In the genomic region with DNA sequence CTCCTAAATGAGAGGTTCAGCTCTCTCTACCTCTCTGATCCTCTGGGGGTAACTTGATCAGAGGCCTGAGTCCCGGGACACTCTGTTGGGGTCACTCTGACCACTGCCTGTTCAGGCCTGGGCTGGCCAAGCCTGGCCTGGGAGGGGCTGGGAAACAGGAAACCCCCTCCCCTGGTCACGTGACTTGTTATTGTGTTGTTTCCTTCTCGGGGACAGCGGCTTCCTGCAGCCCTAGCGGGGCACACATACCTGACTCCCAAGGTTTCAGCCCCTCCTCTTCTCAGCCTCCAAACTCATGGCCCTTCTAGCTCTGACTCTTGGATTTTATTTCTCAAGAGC, we compare ENCODE assay signal across 9 cellular contexts. TPM values are rescaled to one million over a fixed set of nuclear protein-coding genes. Genes with fewer than 3 reads are reported as not detected.
DNase-seq lines count a peak whose midpoint lies in the region; ATAC-seq and TF ChIP-seq lines count a peak whose summit lies in the region.
"Had no signal": no experiment of that assay in that cellular context is flagged by ENCODE, and none has a peak within 500 bp of the region (broad histone marks: within the 10 kb centered on the region; RNA-seq: fewer than 3 reads in every experiment).

A gene with protein sequence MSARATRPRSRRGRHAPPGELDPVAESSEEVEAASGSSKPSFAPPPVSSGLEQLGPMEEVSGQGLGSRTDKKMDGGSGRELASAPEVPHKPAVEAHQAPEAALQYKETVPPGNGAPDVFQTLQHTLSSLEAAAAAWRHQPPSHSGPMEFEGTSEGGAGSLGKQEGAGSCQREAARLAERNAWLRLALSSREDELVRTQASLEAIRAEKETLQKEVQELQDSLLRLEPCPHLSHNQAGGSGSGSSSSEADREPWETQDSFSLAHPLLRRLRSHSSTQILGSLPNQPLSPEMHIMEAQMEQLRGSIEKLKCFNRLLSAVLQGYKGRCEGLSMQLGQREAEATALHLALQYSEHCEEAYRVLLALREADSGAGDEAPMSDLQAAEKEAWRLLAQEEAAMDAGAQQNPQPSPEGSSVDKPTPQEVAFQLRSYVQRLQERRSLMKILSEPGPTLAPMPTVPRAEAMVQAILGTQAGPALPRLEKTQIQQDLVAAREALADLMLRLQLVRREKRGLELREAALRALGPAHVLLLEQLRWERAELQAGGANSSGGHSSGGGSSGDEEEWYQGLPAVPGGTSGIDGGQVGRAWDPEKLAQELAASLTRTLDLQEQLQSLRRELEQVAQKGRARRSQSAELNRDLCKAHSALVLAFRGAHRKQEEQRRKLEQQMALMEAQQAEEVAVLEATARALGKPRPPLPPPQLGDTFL (minus strand): TSS at position 105 of the 339 bp plus-strand sequence. CDS start 446 bp downstream, outside the sequence.

- no peak within 1 kb of the TSS for H3K4me3 Mint-ChIP-seq in activated T-cell treated with anti-CD3 and anti-CD28 coated beads, Interleukin-2, amount 50 U/mL, for 24 hours
- H3K4me3 Mint-ChIP-seq in activated T-cell treated with anti-CD3 and anti-CD28 coated beads, Interleukin-2, amount 50 U/mL, for 4 hours = no peak within 1 kb of the TSS

- H3K36me3 Mint-ChIP-seq in activated T-cell treated with anti-CD3 and anti-CD28 coated beads, Interleukin-2, amount 50 U/mL, for 24 hours (ENCODE audit: low read depth) = peaks cover 20% of the 10 kb centered on the region
- no peaks in the 10 kb centered on the region for H3K36me3 Mint-ChIP-seq in activated T-cell treated with anti-CD3 and anti-CD28 coated beads, Interleukin-2, amount 50 U/mL, for 4 hours (ENCODE audit: insufficient read depth)

- intact Hi-C loops in thyroid gland (cut with DNase I) = loop anchor here (10.0 kb wide), 1 partner anchor 50 kb away; the partner anchor contains the start of gene USE1

- TF ChIP-seq CTCF in coronary artery (IDR thresholded peaks at IDR 0.05) (no peak), lung (IDR thresholded peaks at IDR 0.05; ENCODE audit: control extremely low read depth, extremely low read depth) (no peak), thyroid gland (IDR thresholded peaks at IDR 0.05) (no peak)

- H3K27ac Mint-ChIP-seq in activated T-cell treated with anti-CD3 and anti-CD28 coated beads, Interleukin-2, amount 50 U/mL, for 24 hours = peak within 1 kb of the TSS; percentile 44

- H3K9me3 ChIP-seq in lung (ENCODE audit: control insufficient read depth in 2 of 2, insufficient read depth in 1 of 2, low read length in 1 of 2) = no peaks in the 10 kb centered on the region
- no peaks in the 10 kb centered on the region for H3K9me3 ChIP-seq in thyroid gland
- H3K9me3 ChIP-seq: prostate gland had no signal

- peak within 1 kb of the TSS in 1 of 2 donors; percentile 51 for H3K27ac ChIP-seq in coronary artery
- H3K27ac ChIP-seq in lung (ENCODE audit: low read depth in 1 of 2, low read length in 1 of 2) = peak within 1 kb of the TSS; percentile 51 to 81
- peak within 1 kb of the TSS in 2 of 3 donors; percentile 48 to 76 for H3K27ac ChIP-seq in thyroid gland

- no peak for ATAC-seq in activated T-cell treated with anti-CD3 and anti-CD28 coated beads, Interleukin-2, amount 50 U/mL, for 4 hours
- no peak for ATAC-seq in lung (ENCODE audit: insufficient read depth, low FRiP score)

- H3K4me1 Mint-ChIP-seq in activated T-cell treated with anti-CD3 and anti-CD28 coated beads, Interleukin-2, amount 50 U/mL, for 24 hours (ENCODE audit: low read depth) = peaks cover 26% of the 10 kb centered on the region
- peaks cover 30% of the 10 kb centered on the region for H3K4me1 Mint-ChIP-seq in activated T-cell treated with anti-CD3 and anti-CD28 coated beads, Interleukin-2, amount 50 U/mL, for 4 hours (ENCODE audit: low read depth)

- no peaks in the 10 kb centered on the region for H3K9me3 Mint-ChIP-seq in activated T-cell treated with anti-CD3 and anti-CD28 coated beads, Interleukin-2, amount 50 U/mL, for 24 hours
- peaks cover 4% of the 10 kb centered on the region for H3K9me3 Mint-ChIP-seq in activated T-cell treated with anti-CD3 and anti-CD28 coated beads, Interleukin-2, amount 50 U/mL, for 4 hours

- H3K4me3 ChIP-seq in coronary artery = peak within 1 kb of the TSS; percentile 58
- H3K4me3 ChIP-seq in lung = peak within 1 kb of the TSS; percentile 39
- peak within 1 kb of the TSS in 1 of 3 donors; percentile 24 for H3K4me3 ChIP-seq in thyroid gland (replicated peaks in 1 of 3)
- H3K4me3 ChIP-seq: prostate gland had no signal

- H3K36me3 ChIP-seq in lung (ENCODE audit: control insufficient read depth in 2 of 2, insufficient read depth in 2 of 2, low read length in 2 of 2) = peaks cover 3 to 7% of the 10 kb centered on the region in 2 donors
- H3K36me3 ChIP-seq in thyroid gland = peaks cover 0 to 3% of the 10 kb centered on the region in 2 donors
- H3K36me3 ChIP-seq: prostate gland had no signal

- H3K27me3 ChIP-seq in lung (ENCODE audit: control insufficient read depth, insufficient read depth) (no peaks in the 10 kb centered on the region), thyroid gland (no peaks in the 10 kb centered on the region)

- no peaks in the 10 kb centered on the region for H3K27me3 Mint-ChIP-seq in activated T-cell treated with anti-CD3 and anti-CD28 coated beads, Interleukin-2, amount 50 U/mL, for 24 hours
- no peaks in the 10 kb centered on the region for H3K27me3 Mint-ChIP-seq in activated T-cell treated with anti-CD3 and anti-CD28 coated beads, Interleukin-2, amount 50 U/mL, for 4 hours (ENCODE audit: low read depth)

- WGBS in lung, 2 donors = 28 to 33% methylated on average over 5 of the region's 5 CpGs
- 36% methylated on average over 5 of the region's 5 CpGs for WGBS in thyroid gland, 2 donors

- no peak for DNase-seq in activated T-cell treated with anti-CD3 and anti-CD28 coated beads, Interleukin-2, amount 50 U/mL, for 24 hours
- DNase-seq in activated T-cell treated with anti-CD3 and anti-CD28 coated beads, Interleukin-2, amount 50 U/mL, for 4 hours = no peak
- DNase-seq in coronary artery (ENCODE audit: low spot score) (no peak), lung (ENCODE audit: low spot score) (no peak), thyroid gland (peak; percentile 16 to 22), SHP77 treated with DMSO at 0.1 percent for 48 hours (lab: John Stamatoyannopoulos, UW) (no peak), COLO668 (lab: John Stamatoyannopoulos, UW; ENCODE audit: unreplicated experiment) (no peak)
- DNase-seq in activated CD4-positive, alpha-beta T cell treated with anti-CD3 and anti-CD28 coated beads, Interleukin-2, amount 50 U/mL, for 4 hours = no peak

- peak in 1 of 2 donors; percentile 16 for TF ChIP-seq POLR2A in thyroid gland (IDR thresholded peaks at IDR 0.05)

- H3K4me1 ChIP-seq in lung (ENCODE audit: control insufficient read depth in 2 of 2, insufficient read depth in 2 of 2, low read length in 2 of 2) (peaks cover 0 to 5% of the 10 kb centered on the region in 2 donors), thyroid gland (peaks cover 5% of the 10 kb centered on the region in 2 donors)
- H3K4me1 ChIP-seq: prostate gland had no signal

RNA-seq across cellular contexts. Expression of the gene that starts here (rescaled TPM):
- under 1 TPM in 1 of 3 donors, not detected in 2; 0.19 TPM for total RNA-seq in activated T-cell treated with anti-CD3 and anti-CD28 coated beads, Interleukin-2, amount 50 U/mL, for 4 hours
- total RNA-seq in lung = 10 to 100 TPM; 11.8 to 12.3 TPM
- 10 to 100 TPM in 1 of 2 donors, 1 to 10 TPM in 1; 6.2 to 11.4 TPM for polyA plus RNA-seq in lung
- total RNA-seq in thyroid gland = 10 to 100 TPM in 3 of 4 donors, 1 to 10 TPM in 1; 8.9 to 24.3 (median 11.1) TPM

Comparison
In these comparisons a context has a peak if more than half of its experiments do, and no peak if none do; other contexts are left out.
1. RNA of the gene that starts here (total RNA-seq): 11.8 to 12.3 TPM in lung and 8.9 to 24.3 TPM in thyroid gland; 0.19 TPM in activated T-cell treated with anti-CD3 and anti-CD28 coated beads, Interleukin-2, amount 50 U/mL, for 4 hours; every median in the first group is over 4 times any median in the second.
2. DNase-seq: peak in thyroid gland (2 of 2); none in activated T-cell treated with anti-CD3 and anti-CD28 coated beads, Interleukin-2, amount 50 U/mL, for 24 hours (single experiment), activated T-cell treated with anti-CD3 and anti-CD28 coated beads, Interleukin-2, amount 50 U/mL, for 4 hours (single experiment), coronary artery (single experiment), lung (single experiment), SHP77 treated with DMSO at 0.1 percent for 48 hours (single experiment), COLO668 (single experiment) and activated CD4-positive, alpha-beta T cell treated with anti-CD3 and anti-CD28 coated beads, Interleukin-2, amount 50 U/mL, for 4 hours (0 of 2).